ENCODE assay signal across 29 cellular contexts in the genomic region with DNA sequence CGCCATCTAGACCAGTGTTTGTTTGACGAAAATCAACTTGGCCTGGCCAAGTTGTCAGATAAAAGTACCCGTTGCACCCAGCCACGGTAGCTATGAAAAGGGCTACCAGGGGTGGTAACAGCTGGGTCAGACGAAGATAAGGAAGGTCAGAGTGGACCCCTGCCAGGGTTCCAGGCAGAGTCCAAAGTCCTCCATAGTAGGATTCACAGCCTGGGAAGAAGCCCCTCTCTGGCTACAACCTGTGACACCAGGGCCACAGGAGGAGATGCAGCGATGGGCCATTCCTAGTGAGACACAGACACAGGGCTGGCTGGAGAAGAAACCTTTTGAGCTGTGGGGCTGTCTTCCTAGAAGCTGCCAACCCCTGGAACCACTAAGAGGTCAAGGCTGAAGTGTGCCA. TPM values are rescaled to one million over a fixed set of nuclear protein-coding genes. Genes with fewer than 3 reads are reported as not detected.
A peak's percentile ranks its signal among the peaks of the same experiment; 100 is the strongest.
DNase-seq lines count a peak whose midpoint lies in the region; ATAC-seq and TF ChIP-seq lines count a peak whose summit lies in the region.
"Had no signal": no experiment of that assay in that cellular context is flagged by ENCODE, and none has a peak within 500 bp of the region (broad histone marks: within the 10 kb centered on the region; RNA-seq: fewer than 3 reads in every experiment).

No MANE protein-coding gene starts in this region.

- intact Hi-C loops in left ventricle myocardium superior (cut with micrococcal nuclease) = no loop called here

- H3K9me3 ChIP-seq in right atrium auricular region (peaks cover 0 to 11% of the 10 kb centered on the region in 2 donors), gastroesophageal sphincter (peaks cover 0 to 14% (median 0%) of the 10 kb centered on the region in 3 donors)
- H3K9me3 ChIP-seq: MG63, vagina had no signal

- H3K27ac ChIP-seq in right atrium auricular region = no peak overlapping the region
- no peak overlapping the region for H3K27ac ChIP-seq in VCaP
- H3K27ac ChIP-seq in gastroesophageal sphincter = no peak overlapping the region
- H3K27ac ChIP-seq: BLaER1 treated with 17β-estradiol and CSF1 and Interleukin-3, amounts not matched to agents 10 nM and 100 nM; epithelial cell of prostate; KMS-11; parathyroid adenoma; vagina; WERI-Rb-1 had no signal

- H3K4me1 ChIP-seq in right atrium auricular region (no peaks in the 10 kb centered on the region), gastroesophageal sphincter (peaks cover 0 to 6% (median 0%) of the 10 kb centered on the region in 3 donors)
- H3K4me1 ChIP-seq: parathyroid adenoma, vagina had no signal

- no peaks in the 10 kb centered on the region for H3K27me3 ChIP-seq in right atrium auricular region
- H3K27me3 ChIP-seq in gastroesophageal sphincter = no peaks in the 10 kb centered on the region
- H3K27me3 ChIP-seq: BLaER1 treated with 17β-estradiol and CSF1 and Interleukin-3, amounts not matched to agents 10 nM and 100 nM; MG63; vagina had no signal

- H3K36me3 ChIP-seq in right atrium auricular region = peaks cover 8% of the 10 kb centered on the region
- H3K36me3 ChIP-seq in gastroesophageal sphincter = peaks cover 0 to 46% of the 10 kb centered on the region in 2 donors
- H3K36me3 ChIP-seq: WERI-Rb-1 had no signal

- 96 to 100% methylated on average over 2 to 4 of the region's 6 CpGs for WGBS in gastroesophageal sphincter (ENCODE audit: low coverage in 1 of 2), 2 donors

- no peak overlapping the region for H3K4me3 ChIP-seq in right atrium auricular region
- no peak overlapping the region for H3K4me3 ChIP-seq in gastroesophageal sphincter
- H3K4me3 ChIP-seq: BLaER1 treated with 17β-estradiol and CSF1 and Interleukin-3, amounts not matched to agents 10 nM and 100 nM; MG63; vagina had no signal

- DNase-seq in left ventricle myocardium superior = peak; percentile 1
- DNase-seq in right atrium auricular region (ENCODE audit: low spot score) = no peak
- DNase-seq in islet precursor cell = peak; percentile 40
- no peak for DNase-seq in SW 1271 (lab: John Stamatoyannopoulos, UW)
- DNase-seq: activated CD4-positive, alpha-beta T cell treated with anti-CD3 and anti-CD28 coated beads, Interleukin-2, amount 10 ng/mL, durations not matched to agents 7 days and 5 days; activated naive CD4-positive, alpha-beta T cell treated with anti-CD3 and anti-CD28 coated beads, Interleukin-2, amount 50 U/mL, for 16 hours; amygdala; effector CD8-positive, alpha-beta T cell; EL; H7; immature natural killer cell; left colon; MG63; NCI-H1417 treated with DMSO at 0.1 percent for 48 hours; NCI-H2029 treated with DMSO at 0.1 percent for 48 hours; NCI-H526; retina; SHP77 treated with DMSO at 0.1 percent for 48 hours; stimulated activated CD4-positive, alpha-beta T cell treated with anti-CD3 and anti-CD28 coated beads, Interleukin-2, amount 100 ng/mL, for 24 hours; WERI-Rb-1 had no signal

- no peak for TF ChIP-seq EP300 in gastroesophageal sphincter (IDR thresholded peaks at IDR 0.05)

- ATAC-seq in left ventricle myocardium superior (no peak), GM21786 (IDR thresholded peaks at IDR 0.05; ENCODE audit: unreplicated experiment) (no peak), gastroesophageal sphincter (no peak)
- ATAC-seq: left colon, Panc1 had no signal

- TF ChIP-seq CTCF in right atrium auricular region (IDR thresholded peaks at IDR 0.05) = no peak
- 0 out of 2 replicates have a peak, but pooled peaks have one; percentile 19 for TF ChIP-seq CTCF in VCaP (conservative IDR thresholded peaks at IDR 0.05)
- no peak for TF ChIP-seq CTCF in gastroesophageal sphincter (IDR thresholded peaks at IDR 0.05)

- TF ChIP-seq POLR2A in gastroesophageal sphincter (IDR thresholded peaks at IDR 0.05) = no peak

RNA-seq across cellular contexts. Expression of a gene that starts 39.3 kb away (rescaled TPM):
- total RNA-seq in left ventricle myocardium superior = 4.4 TPM
- 1 to 10 TPM; 5.3 to 6.9 TPM for total RNA-seq in right atrium auricular region
- total RNA-seq in gastroesophageal sphincter = 10 to 100 TPM in 2 of 4 donors, 1 to 10 TPM in 2; 7.9 to 30.5 (median 10.4) TPM

Comparison
In these comparisons a context has a peak if more than half of its experiments do, and no peak if none do; other contexts are left out.
1. DNase-seq: peak in left ventricle myocardium superior (single experiment) and islet precursor cell (single experiment); none in right atrium auricular region (single experiment) and SW 1271 (0 of 2).